Comparison of ENCODE assay signal across 20 cellular contexts in the genomic region with DNA sequence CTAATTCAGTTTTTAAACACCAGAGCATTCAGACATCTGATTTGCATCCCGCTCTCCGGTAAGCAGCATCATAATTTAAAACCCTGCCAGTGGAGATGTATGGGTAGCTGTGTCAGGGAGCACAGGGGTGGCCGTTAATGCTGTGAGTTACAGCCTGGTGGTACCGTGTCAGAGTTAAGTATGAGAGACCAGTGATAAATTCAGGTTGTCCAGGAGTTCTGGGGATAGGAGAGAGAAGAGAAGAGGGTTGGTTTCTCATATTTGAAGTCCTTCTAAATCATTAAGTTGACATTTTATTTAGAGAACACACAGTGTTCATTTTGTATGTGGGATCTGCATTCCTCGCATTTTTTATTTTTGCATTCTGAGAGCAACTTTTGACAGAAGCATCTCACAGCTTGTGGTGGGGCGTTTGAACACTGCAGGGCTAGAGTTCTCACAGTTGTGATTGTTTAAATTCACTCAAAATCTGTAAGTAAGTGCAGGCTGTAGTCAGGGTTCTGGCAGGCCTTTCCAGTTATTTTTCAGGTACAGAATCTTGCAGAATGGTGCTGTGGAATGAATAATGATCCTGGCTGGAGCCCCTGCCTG.
A peak's percentile ranks its signal among the peaks of the same experiment; 100 is the strongest.
DNase-seq lines count a peak whose midpoint lies in the region; ATAC-seq and TF ChIP-seq lines count a peak whose summit lies in the region.
"Had no signal": no experiment of that assay in that cellular context is flagged by ENCODE, and none has a peak within 500 bp of the region (broad histone marks: within the 10 kb centered on the region; RNA-seq: fewer than 3 reads in every experiment).

No MANE protein-coding gene starts in this region.

- H3K9me3 Mint-ChIP-seq in neural progenitor cell: no peaks in the 10 kb centered on the region
- H3K9me3 Mint-ChIP-seq in stimulated activated naive CD8-positive, alpha-beta T cell treated with anti-CD3 and anti-CD28 coated beads, Interleukin-15, amount 100 ng/mL, for 72 hours: no peaks in the 10 kb centered on the region
- H3K9me3 Mint-ChIP-seq: natural killer cell treated with Interleukin-12 subunit alpha and Interleukin-12 subunit beta and Interleukin-15 and Interleukin-18, amount 100 ng/mL, for 72 hours; stimulated activated naive CD8-positive, alpha-beta T cell treated with anti-CD3 and anti-CD28 coated beads, Interleukin-15, Interleukin-2, amounts not matched to agents 100 ng/mL and 50 ng/mL, for 24 hours had no signal

- TF ChIP-seq POLR2A in esophagus squamous epithelium (IDR thresholded peaks at IDR 0.05): no peak

- no peak for TF ChIP-seq CTCF in esophagus squamous epithelium (IDR thresholded peaks at IDR 0.05)
- no peak for TF ChIP-seq CTCF in neural progenitor cell (IDR thresholded peaks at IDR 0.05)

- ATAC-seq in left colon: no peak
- ATAC-seq in stimulated activated naive CD8-positive, alpha-beta T cell treated with anti-CD3 and anti-CD28 coated beads, Interleukin-15, amount 100 ng/mL, for 72 hours: no peak
- ATAC-seq: natural killer cell treated with Interleukin-12 subunit alpha and Interleukin-12 subunit beta and Interleukin-15 and Interleukin-18, amount 100 ng/mL, for 72 hours had no signal

- H3K36me3 Mint-ChIP-seq in neural progenitor cell: peaks cover 37% of the 10 kb centered on the region
- H3K36me3 Mint-ChIP-seq: natural killer cell treated with Interleukin-12 subunit alpha and Interleukin-12 subunit beta and Interleukin-15 and Interleukin-18, amount 100 ng/mL, for 72 hours had no signal

- H3K27ac ChIP-seq in ACC112 (ENCODE audit: low read depth, low read length): peak overlapping the region; percentile 97
- H3K27ac ChIP-seq in SK-N-MC: peak overlapping the region; percentile 44; the same call in 1 of the 2 replicates
- H3K27ac ChIP-seq in esophagus squamous epithelium: peak overlapping the region in 3 of 4 donors; percentile 14 to 43 (median 42)
- no peak overlapping the region for H3K27ac ChIP-seq in neural progenitor cell

- peaks cover 19% of the 10 kb centered on the region for H3K4me1 Mint-ChIP-seq in neural progenitor cell
- no peaks in the 10 kb centered on the region for H3K4me1 Mint-ChIP-seq in stimulated activated naive CD8-positive, alpha-beta T cell treated with anti-CD3 and anti-CD28 coated beads, Interleukin-15, amount 100 ng/mL, for 72 hours

- H3K79me2 ChIP-seq in ACC112 (ENCODE audit: control insufficient read depth, insufficient read depth, low read length, unreplicated experiment) (no peaks in the 10 kb centered on the region), neural progenitor cell (ENCODE audit: low read depth) (no peaks in the 10 kb centered on the region)

- DNase-seq in SK-N-MC (ENCODE audit: low read depth, low spot score): no peak
- DNase-seq in esophagus squamous epithelium (lab: John Stamatoyannopoulos, UW): no peak
- DNase-seq in neural progenitor cell (ENCODE audit: low spot score): no peak
- no peak for DNase-seq in NCI-H345 (lab: John Stamatoyannopoulos, UW)
- no peak for DNase-seq in occipital lobe (lab: John Stamatoyannopoulos, UW)
- no peak for DNase-seq in left colon
- DNase-seq in stimulated activated naive CD8-positive, alpha-beta T cell treated with anti-CD3 and anti-CD28 coated beads, Interleukin-15, amount 100 ng/mL, for 72 hours: no peak
- DNase-seq: activated CD4-positive, alpha-beta T cell treated with anti-CD3 and anti-CD28 coated beads for 4 hours; activated T-cell treated with anti-CD3 and anti-CD28 coated beads, Interleukin-2, amount 50 U/mL, for 1 hour; amniotic stem cell; COR-L47; effector CD8-positive, alpha-beta T cell; NCI-H1417 treated with DMSO at 0.1 percent for 48 hours; NCI-H446; Peyer's patch had no signal

- H3K27me3 ChIP-seq in ACC112 (ENCODE audit: insufficient read depth, low read length): no peaks in the 10 kb centered on the region
- no peaks in the 10 kb centered on the region for H3K27me3 ChIP-seq in esophagus squamous epithelium
- no peaks in the 10 kb centered on the region for H3K27me3 ChIP-seq in neural progenitor cell
- H3K27me3 ChIP-seq: Peyer's patch had no signal

- intact Hi-C loops in esophagus squamous epithelium (cut with DNase I): no loop called here
- intact Hi-C loops in left colon (cut with DNase I, micrococcal nuclease): no loop called here

- H3K9me3 ChIP-seq in SK-N-MC (ENCODE audit: low read depth, low read length): no peaks in the 10 kb centered on the region
- no peaks in the 10 kb centered on the region for H3K9me3 ChIP-seq in esophagus squamous epithelium
- H3K9me3 ChIP-seq in neural progenitor cell (ENCODE audit: low read depth): no peaks in the 10 kb centered on the region
- H3K9me3 ChIP-seq: Peyer's patch had no signal

- H4K20me1 ChIP-seq in neural progenitor cell (ENCODE audit: low read depth): no peaks in the 10 kb centered on the region

- H3K36me3 ChIP-seq in ACC112 (ENCODE audit: insufficient read depth, low read length) (peaks cover 5% of the 10 kb centered on the region; the same call in 1 of the 2 replicates), SK-N-MC (ENCODE audit: insufficient read depth, low read length) (no peaks in the 10 kb centered on the region), esophagus squamous epithelium (peaks cover 0 to 13% (median 0%) of the 10 kb centered on the region in 3 donors), neural progenitor cell (no peaks in the 10 kb centered on the region)
- H3K36me3 ChIP-seq: Peyer's patch had no signal

- peaks cover 52% of the 10 kb centered on the region for H3K4me1 ChIP-seq in ACC112 (ENCODE audit: control insufficient read depth, insufficient read depth, low read length, unreplicated experiment)
- peaks cover 0 to 25% (median 10%) of the 10 kb centered on the region in 3 donors for H3K4me1 ChIP-seq in esophagus squamous epithelium
- peaks cover 21% of the 10 kb centered on the region for H3K4me1 ChIP-seq in neural progenitor cell
- H3K4me1 ChIP-seq: Peyer's patch had no signal

- peak overlapping the region; percentile 64; the same call in 1 of the 2 replicates for H3K4me3 ChIP-seq in ACC112 (ENCODE audit: low read depth, low read length)
- peak overlapping the region; percentile 28; the same call in 1 of the 2 replicates for H3K4me3 ChIP-seq in SK-N-MC
- no peak overlapping the region for H3K4me3 ChIP-seq in esophagus squamous epithelium
- H3K4me3 ChIP-seq in neural progenitor cell: no peak overlapping the region
- H3K4me3 ChIP-seq: K562, Peyer's patch, skin epidermis had no signal

- peak overlapping the region; percentile 57 for H2AFZ ChIP-seq in ACC112 (ENCODE audit: low read length, unreplicated experiment)
- H2AFZ ChIP-seq in neural progenitor cell (replicated peaks): no peak overlapping the region

- H3K4me2 ChIP-seq in neural progenitor cell: peak overlapping the region; percentile 1

- peak overlapping the region; percentile 50 for H3K27ac Mint-ChIP-seq in neural progenitor cell
- peak overlapping the region in 1 of 2 donors; percentile 3 for H3K27ac Mint-ChIP-seq in stimulated activated naive CD8-positive, alpha-beta T cell treated with anti-CD3 and anti-CD28 coated beads, Interleukin-15, amount 100 ng/mL, for 72 hours
- H3K27ac Mint-ChIP-seq: natural killer cell treated with Interleukin-12 subunit alpha and Interleukin-12 subunit beta and Interleukin-15 and Interleukin-18, amount 100 ng/mL, for 72 hours; stimulated activated naive CD8-positive, alpha-beta T cell treated with anti-CD3 and anti-CD28 coated beads, Interleukin-15, Interleukin-2, amounts not matched to agents 100 ng/mL and 50 ng/mL, for 24 hours had no signal

- WGBS in esophagus squamous epithelium, 2 donors: 72% methylated on average over 6 of the region's 6 CpGs

- H3K9ac ChIP-seq in SK-N-MC (ENCODE audit: insufficient read length) (no peak overlapping the region), neural progenitor cell (no peak overlapping the region)

- no peak overlapping the region for H3K4me3 Mint-ChIP-seq in neural progenitor cell
- H3K4me3 Mint-ChIP-seq in stimulated activated naive CD8-positive, alpha-beta T cell treated with anti-CD3 and anti-CD28 coated beads, Interleukin-15, amount 100 ng/mL, for 72 hours: no peak overlapping the region
- H3K4me3 Mint-ChIP-seq: natural killer cell treated with Interleukin-12 subunit alpha and Interleukin-12 subunit beta and Interleukin-15 and Interleukin-18, amount 100 ng/mL, for 72 hours; stimulated activated naive CD8-positive, alpha-beta T cell treated with anti-CD3 and anti-CD28 coated beads, Interleukin-15, Interleukin-2, amounts not matched to agents 100 ng/mL and 50 ng/mL, for 24 hours had no signal

- no peaks in the 10 kb centered on the region for H3K27me3 Mint-ChIP-seq in neural progenitor cell (ENCODE audit: insufficient read depth, low read depth)
- peaks cover 13% of the 10 kb centered on the region for H3K27me3 Mint-ChIP-seq in stimulated activated naive CD8-positive, alpha-beta T cell treated with anti-CD3 and anti-CD28 coated beads, Interleukin-15, amount 100 ng/mL, for 72 hours

- no peaks in the 10 kb centered on the region for H3F3A ChIP-seq in neural progenitor cell (ENCODE audit: low read depth)

Comparison
In these comparisons a context has a peak if more than half of its experiments do, and no peak if none do; other contexts are left out.
1. H3K4me3 ChIP-seq: peak in ACC112 (single experiment) and SK-N-MC (single experiment); none in esophagus squamous epithelium (0 of 4) and neural progenitor cell (single experiment).